Comparison of ENCODE assay signal across 1 cellular context in the genomic region with DNA sequence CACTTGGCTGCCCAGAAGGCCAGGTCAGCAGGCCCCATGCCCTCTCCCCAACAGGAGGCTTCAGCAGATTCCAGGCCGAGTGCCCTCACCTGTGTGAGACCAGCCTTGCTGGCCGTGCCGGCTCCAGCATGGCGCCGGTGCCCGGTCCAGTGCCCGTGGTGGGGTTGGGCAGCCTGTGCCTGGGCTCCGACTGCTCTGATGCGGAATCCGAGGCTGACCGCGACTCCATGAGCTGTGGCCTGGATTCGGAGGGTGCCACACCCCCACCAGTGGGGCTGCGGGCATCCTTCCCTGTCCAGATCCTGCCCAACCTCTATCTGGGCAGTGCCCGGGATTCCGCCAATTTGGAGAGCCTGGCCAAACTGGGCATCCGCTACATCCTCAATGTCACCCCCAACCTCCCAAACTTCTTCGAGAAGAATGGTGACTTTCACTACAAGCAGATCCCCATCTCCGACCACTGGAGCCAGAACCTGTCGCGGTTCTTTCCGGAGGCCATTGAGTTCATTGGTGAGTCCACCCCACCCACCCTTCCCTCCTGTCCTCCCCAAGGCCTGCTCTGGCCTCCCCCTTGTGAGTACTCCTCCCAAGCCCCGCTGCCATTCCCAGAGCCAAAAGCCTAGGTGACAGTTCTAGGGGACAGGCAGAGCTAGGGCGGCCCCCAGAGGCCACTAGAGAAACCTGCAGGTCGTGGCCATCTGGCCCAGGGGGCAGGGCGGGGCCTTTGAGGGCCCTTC.
TF ChIP-seq lines count a peak whose summit lies in the region.

No MANE protein-coding gene starts in this region.

TF ChIP-seq in HCT116, 20 proteins besides CTCF, POLR2A, EP300 and RAD21 (continued from another document):
- TF ChIP-seq ATF3 (IDR thresholded peaks at IDR 0.05) (no peak), ELF1 (IDR thresholded peaks at IDR 0.05; ENCODE audit: borderline replicate concordance, low read depth) (no peak), EGR1 (IDR thresholded peaks at IDR 0.05; ENCODE audit: low read depth) (no peak), FOSL1 (IDR thresholded peaks at IDR 0.05; ENCODE audit: low read depth) (no peak), CEBPB (IDR thresholded peaks at IDR 0.05; ENCODE audit: low read depth) (no peak), TCF7L2 (IDR thresholded peaks at IDR 0.05; ENCODE audit: borderline replicate concordance, extremely low read depth, insufficient read depth, insufficient read length) (no peak), CBX3 (IDR thresholded peaks at IDR 0.05; ENCODE audit: low read depth) (no peak), YY1 (IDR thresholded peaks at IDR 0.05; ENCODE audit: extremely low read depth, insufficient replicate concordance, low read depth, low read length) (no peak)
